In genomic region chr3:50337175-50337861, GRCh38 we compare ENCODE assay signal across 8 cellular contexts. TPM values are rescaled to one million over a fixed set of nuclear protein-coding genes. Genes with fewer than 3 reads are reported as not detected.
DNase-seq lines count a peak whose midpoint lies in the region; ATAC-seq lines count a peak whose summit lies in the region.

No MANE protein-coding gene starts in this region.

- no peaks in the 10 kb centered on the region for H3K27me3 ChIP-seq in mucosa of rectum (ENCODE audit: control insufficient read depth in 2 of 2, insufficient read depth in 2 of 2, low read length in 2 of 2)

- ATAC-seq in GM21576 (IDR thresholded peaks at IDR 0.05; ENCODE audit: unreplicated experiment): peak; percentile 71

- H3K36me3 ChIP-seq in mucosa of rectum (ENCODE audit: control insufficient read depth in 2 of 2, insufficient read depth in 2 of 2, low read length in 2 of 2): peaks cover 0 to 2% of the 10 kb centered on the region in 2 donors

- H3K4me1 ChIP-seq in mucosa of rectum (ENCODE audit: control insufficient read depth in 2 of 2, insufficient read depth in 2 of 2, low read length in 2 of 2): peaks cover 46 to 58% of the 10 kb centered on the region in 2 donors

- H3K4me1 Mint-ChIP-seq in IgD-negative memory B cell: peaks cover 20 to 38% (median 28%) of the 10 kb centered on the region in 3 donors

- H3K27ac Mint-ChIP-seq in IgD-negative memory B cell: peak overlapping the region; percentile 91 to 98 (median 97)

- peak overlapping the region; percentile 76 to 85 for H3K4me3 ChIP-seq in mucosa of rectum (ENCODE audit: low read length in 2 of 2)

- no peaks in the 10 kb centered on the region for H3K27me3 Mint-ChIP-seq in IgD-negative memory B cell

- DNase-seq in DMS153 (lab: John Stamatoyannopoulos, UW) (peak; percentile 92), OCI-M1 (lab: John Stamatoyannopoulos, UW) (peak; percentile 97), activated T-cell treated with anti-CD3 and anti-CD28 coated beads for 48 hours (ENCODE audit: low read depth) (peak; percentile 96), epithelial cell of prostate (ENCODE audit: low read depth, low spot score) (peak; percentile 95)
- DNase-seq in stimulated activated CD8-positive, alpha-beta memory T cell treated with anti-CD3 and anti-CD28 coated beads, Interleukin-4, amount 100 ng/mL, for 4 hours (ENCODE audit: low read depth in 2 of 2, low spot score in 1 of 2): peak; percentile 82 to 93

- H3K9me3 Mint-ChIP-seq in IgD-negative memory B cell: no peaks in the 10 kb centered on the region

- H3K36me3 Mint-ChIP-seq in IgD-negative memory B cell: peaks cover 2% of the 10 kb centered on the region

- no peaks in the 10 kb centered on the region for H3K9me3 ChIP-seq in mucosa of rectum (ENCODE audit: control insufficient read depth in 2 of 2, low read length in 2 of 2)

- peak overlapping the region; percentile 94 for H3K9ac ChIP-seq in mucosa of rectum (ENCODE audit: low read depth in 1 of 2, low read length in 2 of 2)

- peak overlapping the region; percentile 93 for H3K27ac ChIP-seq in epithelial cell of prostate
- H3K27ac ChIP-seq in mucosa of rectum (ENCODE audit: low read depth in 2 of 2, low read length in 2 of 2): peak overlapping the region; percentile 96 to 99

- H3K4me3 Mint-ChIP-seq in IgD-negative memory B cell: peak overlapping the region; percentile 88 to 99 (median 92)

RNA-seq across cellular contexts. Expression of gene RASSF1, which starts 3.3 kb away (rescaled TPM):
- polyA plus RNA-seq in IgD-negative memory B cell: 155 TPM

RNA-seq across cellular contexts. Expression of gene ZMYND10, which starts 8.2 kb away (rescaled TPM):
- not detected for polyA plus RNA-seq in IgD-negative memory B cell

RNA-seq across cellular contexts. Expression of gene TUSC2, which starts 9.3 kb away (rescaled TPM):
- polyA plus RNA-seq in IgD-negative memory B cell: 51.4 TPM

RNA-seq across cellular contexts. Expression of gene NPRL2, which starts 13.3 kb away (rescaled TPM):
- polyA plus RNA-seq in IgD-negative memory B cell: 30.4 TPM

RNA-seq across cellular contexts. Expression of gene CYB561D2, which starts 13.3 kb away (rescaled TPM):
- 63.3 TPM for polyA plus RNA-seq in IgD-negative memory B cell

Comparison
In these comparisons a context has a peak if more than half of its experiments do, and no peak if none do; other contexts are left out.
1. Peak in every context shown above with its lines: DNase-seq, ATAC-seq, H3K4me3 ChIP-seq and H3K27ac ChIP-seq.